In genomic region chr7:45689011-45689796, GRCh38 we compare ENCODE assay signal across 11 cellular contexts.
A peak's percentile ranks its signal among the peaks of the same experiment; 100 is the strongest.
DNase-seq lines count a peak whose midpoint lies in the region; ATAC-seq and TF ChIP-seq lines count a peak whose summit lies in the region.
"Had no signal": no experiment of that assay in that cellular context is flagged by ENCODE, and none has a peak within 500 bp of the region (broad histone marks: within the 10 kb centered on the region; RNA-seq: fewer than 3 reads in every experiment).

No MANE protein-coding gene starts in this region.

- H3K27ac ChIP-seq in mesendoderm (ENCODE audit: low read depth, low read length) = no peak overlapping the region

- H2BK5ac ChIP-seq in mesendoderm (ENCODE audit: low read length) = no peak overlapping the region

- no peak overlapping the region for H2BK120ac ChIP-seq in mesendoderm (ENCODE audit: low read depth, low read length)

- POLR2A ChIA-PET in BJ (lab: Charles Lee) = no interaction called here

- no peak overlapping the region for H3K4me3 ChIP-seq in BJ (ENCODE audit: low read depth, low read length)
- no peak overlapping the region for H3K4me3 ChIP-seq in mesendoderm (ENCODE audit: low read length)
- H3K4me3 ChIP-seq: HAP-1 had no signal

- no peak overlapping the region for H3K4ac ChIP-seq in mesendoderm (ENCODE audit: low read depth, low read length)

- no peak overlapping the region for H3K4me2 ChIP-seq in mesendoderm (ENCODE audit: low read length)

- H3K27me3 ChIP-seq in BJ (ENCODE audit: control insufficient read depth, insufficient read depth, low read length) (no peaks in the 10 kb centered on the region), mesendoderm (ENCODE audit: insufficient read depth, low read length, poor library complexity) (no peaks in the 10 kb centered on the region)

- no peak overlapping the region for H3K18ac ChIP-seq in mesendoderm (ENCODE audit: low read length)

- H3K4me1 ChIP-seq in mesendoderm (ENCODE audit: control insufficient read depth, low read depth, low read length) = no peaks in the 10 kb centered on the region
- H3K4me1 ChIP-seq: HAP-1 had no signal

- H3K4me3 Mint-ChIP-seq in chondrocyte (ENCODE audit: unreplicated experiment) = no peak overlapping the region
- no peak overlapping the region for H3K4me3 Mint-ChIP-seq in activated naive CD8-positive, alpha-beta T cell treated with anti-CD3 and anti-CD28 coated beads, Interleukin-2, amount 50 U/mL, for 24 hours
- H3K4me3 Mint-ChIP-seq: activated T-cell treated with anti-CD3 and anti-CD28 coated beads, Interleukin-2, amount 50 U/mL, for 4 hours had no signal

- H2BK15ac ChIP-seq in mesendoderm (replicated peaks; ENCODE audit: low read depth) = no peak overlapping the region

- no peak overlapping the region for H3K9ac ChIP-seq in mesendoderm (ENCODE audit: low read length)

- no peak overlapping the region for H4K5ac ChIP-seq in mesendoderm (ENCODE audit: low read length)

- H3K56ac ChIP-seq in mesendoderm (ENCODE audit: low read length) = no peak overlapping the region

- H3K27me3 Mint-ChIP-seq in chondrocyte (ENCODE audit: low read depth) = no peaks in the 10 kb centered on the region
- no peaks in the 10 kb centered on the region for H3K27me3 Mint-ChIP-seq in activated naive CD8-positive, alpha-beta T cell treated with anti-CD3 and anti-CD28 coated beads, Interleukin-2, amount 50 U/mL, for 24 hours

- no peaks in the 10 kb centered on the region for H3K36me3 ChIP-seq in BJ (ENCODE audit: control insufficient read depth, insufficient read depth, low read length)
- H3K36me3 ChIP-seq in mesendoderm (ENCODE audit: control insufficient read depth, insufficient read depth, low read length) = no peaks in the 10 kb centered on the region
- H3K36me3 ChIP-seq: HAP-1 had no signal

- peaks cover 2% of the 10 kb centered on the region for H3K9me3 Mint-ChIP-seq in chondrocyte (ENCODE audit: low read depth)
- no peaks in the 10 kb centered on the region for H3K9me3 Mint-ChIP-seq in activated naive CD8-positive, alpha-beta T cell treated with anti-CD3 and anti-CD28 coated beads, Interleukin-2, amount 50 U/mL, for 24 hours
- H3K9me3 Mint-ChIP-seq: activated T-cell treated with anti-CD3 and anti-CD28 coated beads, Interleukin-2, amount 50 U/mL, for 4 hours had no signal

- CTCF ChIA-PET in BJ (lab: Yijun Ruan, JAX) = no interaction called here

- peaks cover 8% of the 10 kb centered on the region for H3K4me1 Mint-ChIP-seq in chondrocyte (ENCODE audit: low read depth)
- no peaks in the 10 kb centered on the region for H3K4me1 Mint-ChIP-seq in activated naive CD8-positive, alpha-beta T cell treated with anti-CD3 and anti-CD28 coated beads, Interleukin-2, amount 50 U/mL, for 24 hours

- no peak for TF ChIP-seq CTCF in BJ (IDR thresholded peaks at IDR 0.05; ENCODE audit: insufficient read depth, low read depth, low read length)
- no peak for TF ChIP-seq CTCF in chondrocyte (IDR thresholded peaks at IDR 0.05)

- WGBS in mesendoderm (ENCODE audit: extremely low coverage, insufficient coverage, low lambda C conversion rate) = no CpG with 5 or more reads among the region's 10 CpGs

- H2AK5ac ChIP-seq in mesendoderm (ENCODE audit: low read length) = no peak overlapping the region

- no peak overlapping the region for H3K23ac ChIP-seq in mesendoderm (ENCODE audit: low read length)

- no peaks in the 10 kb centered on the region for H3K79me2 ChIP-seq in mesendoderm (ENCODE audit: control insufficient read depth, insufficient read depth, low read length)

- peak overlapping the region; percentile 53 for H3K27ac Mint-ChIP-seq in chondrocyte (ENCODE audit: unreplicated experiment)
- H3K27ac Mint-ChIP-seq in activated naive CD8-positive, alpha-beta T cell treated with anti-CD3 and anti-CD28 coated beads, Interleukin-2, amount 50 U/mL, for 24 hours = no peak overlapping the region

- H4K8ac ChIP-seq in mesendoderm (ENCODE audit: low read depth, low read length) = no peak overlapping the region

- no peaks in the 10 kb centered on the region for H3K36me3 Mint-ChIP-seq in chondrocyte (ENCODE audit: low read depth)
- no peaks in the 10 kb centered on the region for H3K36me3 Mint-ChIP-seq in activated naive CD8-positive, alpha-beta T cell treated with anti-CD3 and anti-CD28 coated beads, Interleukin-2, amount 50 U/mL, for 24 hours (ENCODE audit: low read depth)

- DNase-seq in BJ (ENCODE audit: low read depth) (peak; percentile 28), NCI-H226 (peak; percentile 82), chondrocyte (ENCODE audit: low spot score) (no peak), mesendoderm (peak; percentile 72), COLO668 (lab: John Stamatoyannopoulos, UW; ENCODE audit: unreplicated experiment) (no peak), OCI-M2 (lab: John Stamatoyannopoulos, UW; ENCODE audit: unreplicated experiment) (no peak), hippocampal formation (lab: John Stamatoyannopoulos, UW) (no peak)
- DNase-seq in activated naive CD8-positive, alpha-beta T cell treated with anti-CD3 and anti-CD28 coated beads, Interleukin-2, amount 50 U/mL, for 24 hours = no peak
- DNase-seq: activated T-cell treated with anti-CD3 and anti-CD28 coated beads, Interleukin-2, amount 50 U/mL, for 4 hours; stimulated activated CD8-positive, alpha-beta memory T cell treated with anti-CD3 and anti-CD28 coated beads, Interleukin-4, amount 100 ng/mL, for 48 hours had no signal

- no peaks in the 10 kb centered on the region for H3K79me1 ChIP-seq in mesendoderm (ENCODE audit: low read length)

- no peak for ATAC-seq in activated naive CD8-positive, alpha-beta T cell treated with anti-CD3 and anti-CD28 coated beads, Interleukin-2, amount 50 U/mL, for 24 hours
- ATAC-seq: activated T-cell treated with anti-CD3 and anti-CD28 coated beads, Interleukin-2, amount 50 U/mL, for 4 hours had no signal

Comparison
In these comparisons a context has a peak if more than half of its experiments do, and no peak if none do; other contexts are left out.
1. DNase-seq: peak in BJ (single experiment), NCI-H226 (single experiment) and mesendoderm (single experiment); none in chondrocyte (single experiment), activated naive CD8-positive, alpha-beta T cell treated with anti-CD3 and anti-CD28 coated beads, Interleukin-2, amount 50 U/mL, for 24 hours (single experiment), COLO668 (single experiment), OCI-M2 (single experiment) and hippocampal formation (0 of 2).